14 cellular contexts compared by ENCODE assay signal in the genomic region with DNA sequence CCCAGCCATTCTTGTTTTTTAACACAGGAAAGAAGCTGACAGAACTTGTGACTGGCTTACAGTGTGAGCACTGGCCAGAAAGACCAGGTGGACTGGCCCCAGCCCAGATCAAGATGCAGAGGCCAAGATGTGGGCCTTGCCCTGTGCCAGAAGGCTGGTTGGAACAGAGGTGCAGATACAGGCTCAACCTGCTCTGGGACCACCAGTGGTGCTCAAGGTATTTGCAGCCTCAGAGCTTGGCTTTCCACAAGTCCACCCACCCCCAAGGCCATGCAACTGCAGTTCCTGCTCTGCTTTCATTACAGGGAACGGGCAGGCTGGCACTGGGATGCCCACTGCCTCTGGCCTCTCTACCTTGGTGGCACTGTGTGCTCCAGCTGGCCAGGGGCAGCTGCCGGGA. TPM values are rescaled to one million over a fixed set of nuclear protein-coding genes. Genes with fewer than 3 reads are reported as not detected.
DNase-seq lines count a peak whose midpoint lies in the region; ATAC-seq and TF ChIP-seq lines count a peak whose summit lies in the region.
"Had no signal": no experiment of that assay in that cellular context is flagged by ENCODE, and none has a peak within 500 bp of the region (broad histone marks: within the 10 kb centered on the region; RNA-seq: fewer than 3 reads in every experiment).

No MANE protein-coding gene starts in this region.

- no peaks in the 10 kb centered on the region for H3K4me1 Mint-ChIP-seq in WTC11
- H3K4me1 Mint-ChIP-seq in activated T-helper 1 cell treated with anti-CD3 and anti-CD28 coated beads, Interleukin-12 subunit alpha, Interleukin-12 subunit beta, Interleukin-2, Interleukin-4 antibody, amounts not matched to agents 30 ng/mL and 10 ng/mL and 1 ng/mL, durations not matched to agents 14 hours and 24 hours and 36 hours (ENCODE audit: low read depth), result peaks cover 41% of the 10 kb centered on the region

- no peaks in the 10 kb centered on the region for H3K9me3 Mint-ChIP-seq in WTC11
- H3K9me3 Mint-ChIP-seq in activated T-helper 1 cell treated with anti-CD3 and anti-CD28 coated beads, Interleukin-12 subunit alpha, Interleukin-12 subunit beta, Interleukin-2, Interleukin-4 antibody, amounts not matched to agents 30 ng/mL and 10 ng/mL and 1 ng/mL, durations not matched to agents 14 hours and 24 hours and 36 hours, result no peaks in the 10 kb centered on the region
- H3K9me3 Mint-ChIP-seq: CD4-positive, alpha-beta T cell had no signal

- DNase-seq in cardiac muscle cell (ENCODE audit: low read depth in 1 of 2, low spot score in 1 of 2), result no peak
- DNase-seq in left cardiac atrium, result no peak
- DNase-seq in WTC11 (ENCODE audit: low spot score), result no peak
- no peak for DNase-seq in activated T-helper 1 cell treated with anti-CD3 and anti-CD28 coated beads, Interleukin-12 subunit alpha, Interleukin-12 subunit beta, Interleukin-2, Interleukin-4 antibody, amounts not matched to agents 30 ng/mL and 10 ng/mL and 1 ng/mL, durations not matched to agents 14 hours and 24 hours and 36 hours (ENCODE audit: low spot score)
- no peak for DNase-seq in NCI-H2196 treated with DMSO at 0.1 percent for 48 hours (lab: John Stamatoyannopoulos, UW; ENCODE audit: unreplicated experiment)
- DNase-seq in activated naive CD4-positive, alpha-beta T cell treated with Interleukin-2 at 50 U/mL for 16 hours, result no peak
- DNase-seq: AML-193; CD4-positive, alpha-beta T cell; MG63; NCI-H1105; NCI-H187; NCI-H446 had no signal

- POLR2A ChIA-PET in WTC11 (lab: Charles Lee), result no interaction called here

- ATAC-seq in left cardiac atrium (no peak), WTC11 (peak; percentile 34; the same call in 1 of the 2 replicates), esophagus mucosa (peak; percentile 74)

- peaks cover 47% of the 10 kb centered on the region for H3K36me3 Mint-ChIP-seq in WTC11
- H3K36me3 Mint-ChIP-seq in activated T-helper 1 cell treated with anti-CD3 and anti-CD28 coated beads, Interleukin-12 subunit alpha, Interleukin-12 subunit beta, Interleukin-2, Interleukin-4 antibody, amounts not matched to agents 30 ng/mL and 10 ng/mL and 1 ng/mL, durations not matched to agents 14 hours and 24 hours and 36 hours (ENCODE audit: low read depth), result peaks cover 56% of the 10 kb centered on the region

- no peaks in the 10 kb centered on the region for H3K27me3 Mint-ChIP-seq in WTC11 (ENCODE audit: low read depth)
- H3K27me3 Mint-ChIP-seq in activated T-helper 1 cell treated with anti-CD3 and anti-CD28 coated beads, Interleukin-12 subunit alpha, Interleukin-12 subunit beta, Interleukin-2, Interleukin-4 antibody, amounts not matched to agents 30 ng/mL and 10 ng/mL and 1 ng/mL, durations not matched to agents 14 hours and 24 hours and 36 hours (ENCODE audit: insufficient read depth), result no peaks in the 10 kb centered on the region
- H3K27me3 Mint-ChIP-seq: CD4-positive, alpha-beta T cell had no signal

- TF ChIP-seq CTCF in cardiac muscle cell (IDR thresholded peaks at IDR 0.05; ENCODE audit: low read depth, low read length) (no peak), WTC11 (IDR thresholded peaks at IDR 0.05) (no peak)

- H3K27me3 ChIP-seq in cardiac muscle cell, result no peaks in the 10 kb centered on the region
- H3K27me3 ChIP-seq: MG63 had no signal

- CTCF ChIA-PET in WTC11 (lab: Charles Lee), result interaction anchor here (1.0 kb wide), 1 partner anchor 107 kb away, joined by 8 read pairs; no protein-coding TSS in a partner anchor

- H3K27ac ChIP-seq in cardiac muscle cell, result peak overlapping the region; percentile 14
- H3K27ac ChIP-seq: KMS-11 had no signal

- intact Hi-C loops in left cardiac atrium (cut with DNase I), result no loop called here
- intact Hi-C loops in activated T-helper 1 cell treated with anti-CD3 and anti-CD28 coated beads, Interleukin-12 subunit alpha, Interleukin-12 subunit beta, Interleukin-2, Interleukin-4 antibody, amounts not matched to agents 30 ng/mL and 10 ng/mL and 1 ng/mL, durations not matched to agents 14 hours and 24 hours and 36 hours (cut with micrococcal nuclease), result no loop called here

- H3K4me1 ChIP-seq in cardiac muscle cell (ENCODE audit: low read depth), result no peaks in the 10 kb centered on the region

- no peak overlapping the region for H3K4me3 ChIP-seq in cardiac muscle cell
- H3K4me3 ChIP-seq: MG63 had no signal

- no peak overlapping the region for H3K4me3 Mint-ChIP-seq in WTC11
- no peak overlapping the region for H3K4me3 Mint-ChIP-seq in activated T-helper 1 cell treated with anti-CD3 and anti-CD28 coated beads, Interleukin-12 subunit alpha, Interleukin-12 subunit beta, Interleukin-2, Interleukin-4 antibody, amounts not matched to agents 30 ng/mL and 10 ng/mL and 1 ng/mL, durations not matched to agents 14 hours and 24 hours and 36 hours
- H3K4me3 Mint-ChIP-seq: CD4-positive, alpha-beta T cell had no signal

- H3K27ac Mint-ChIP-seq in WTC11, result no peak overlapping the region
- H3K27ac Mint-ChIP-seq in activated T-helper 1 cell treated with anti-CD3 and anti-CD28 coated beads, Interleukin-12 subunit alpha, Interleukin-12 subunit beta, Interleukin-2, Interleukin-4 antibody, amounts not matched to agents 30 ng/mL and 10 ng/mL and 1 ng/mL, durations not matched to agents 14 hours and 24 hours and 36 hours, result no peak overlapping the region

- H3K36me3 ChIP-seq in cardiac muscle cell, result peaks cover 78% of the 10 kb centered on the region

- no peaks in the 10 kb centered on the region for H3K9me3 ChIP-seq in cardiac muscle cell (ENCODE audit: low read depth)
- H3K9me3 ChIP-seq: MG63 had no signal

TF ChIP-seq in WTC11, 78 proteins besides CTCF, POLR2A, EP300 and RAD21:
- no peak for TF ChIP-seq ELF4 (CRISPR knock-in tag; IDR thresholded peaks at IDR 0.05; ENCODE audit: low read depth)

RNA-seq across cellular contexts. Expression of gene ZFC3H1, which starts 23.3 kb away (rescaled TPM):
- total RNA-seq in cardiac muscle cell (10.0 and 25.8 TPM in 2 replicates), left cardiac atrium (10 to 100 TPM; 19.4 to 24.5 TPM), WTC11 (2021) (28.3 to 33.9 TPM (median 30.9 TPM) in 3 replicates), esophagus mucosa (29.0 TPM)
- 24.9 and 40.2 TPM in 2 replicates for polyA plus RNA-seq in cardiac muscle cell
- total RNA-seq in activated T-helper 1 cell treated with anti-CD3 and anti-CD28 coated beads, Interleukin-12 subunit alpha, Interleukin-12 subunit beta, Interleukin-2, Interleukin-4 antibody, amounts not matched to agents 30 ng/mL and 10 ng/mL and 1 ng/mL, durations not matched to agents 14 hours and 24 hours and 36 hours, result 57.7 and 58.6 TPM in 2 replicates

RNA-seq across cellular contexts. Expression of gene THAP2, which starts 23.8 kb away (rescaled TPM):
- total RNA-seq in cardiac muscle cell (6.2 and 6.3 TPM in 2 replicates), left cardiac atrium (1 to 10 TPM; 4.3 to 5.2 TPM), WTC11 (2021) (6.4 to 9.0 TPM (median 8.3 TPM) in 3 replicates), esophagus mucosa (4.8 TPM)
- polyA plus RNA-seq in cardiac muscle cell, result 11.1 and 11.7 TPM in 2 replicates
- 5.7 and 5.9 TPM in 2 replicates for total RNA-seq in activated T-helper 1 cell treated with anti-CD3 and anti-CD28 coated beads, Interleukin-12 subunit alpha, Interleukin-12 subunit beta, Interleukin-2, Interleukin-4 antibody, amounts not matched to agents 30 ng/mL and 10 ng/mL and 1 ng/mL, durations not matched to agents 14 hours and 24 hours and 36 hours

RNA-seq across cellular contexts. Expression of gene TMEM19, which starts 45.6 kb away (rescaled TPM):
- total RNA-seq in cardiac muscle cell, result 12.7 and 12.9 TPM in 2 replicates
- polyA plus RNA-seq in cardiac muscle cell, result 12.1 and 19.8 TPM in 2 replicates
- 10 to 100 TPM; 25.8 to 28.8 TPM for total RNA-seq in left cardiac atrium
- 10.7 to 15.6 TPM (median 11.7 TPM) in 3 replicates for total RNA-seq in WTC11 (2021)
- total RNA-seq in esophagus mucosa, result 51.2 TPM
- 10.6 and 11.3 TPM in 2 replicates for total RNA-seq in activated T-helper 1 cell treated with anti-CD3 and anti-CD28 coated beads, Interleukin-12 subunit alpha, Interleukin-12 subunit beta, Interleukin-2, Interleukin-4 antibody, amounts not matched to agents 30 ng/mL and 10 ng/mL and 1 ng/mL, durations not matched to agents 14 hours and 24 hours and 36 hours

Comparison
In these comparisons a context has a peak if more than half of its experiments do, and no peak if none do; other contexts are left out.
1. ATAC-seq: peak in WTC11 (single experiment) and esophagus mucosa (single experiment); none in left cardiac atrium (0 of 2).